Comparison of ENCODE assay signal across 1 cellular context in genomic region chr5:69091771-69092170, GRCh38.
TF ChIP-seq lines count a peak whose summit lies in the region.

No MANE protein-coding gene starts in this region.

TF ChIP-seq in K562, 482 proteins besides CTCF, POLR2A, EP300 and RAD21 (continued from another document):
- TF ChIP-seq BCLAF1 (IDR thresholded peaks at IDR 0.05; ENCODE audit: borderline replicate concordance in 1 of 2, control insufficient read depth in 1 of 2, low read depth in 2 of 2, low read length in 1 of 2) (no peak), PML (IDR thresholded peaks at IDR 0.05; ENCODE audit: low read length) (no peak), PURB (CRISPR knock-in tag; IDR thresholded peaks at IDR 0.05; ENCODE audit: low read depth) (no peak), ZNF449 (CRISPR knock-in tag; IDR thresholded peaks at IDR 0.05) (peak; percentile 70; the same call in 1 of the 2 replicates), DMBX1 (CRISPR knock-in tag; IDR thresholded peaks at IDR 0.05; ENCODE audit: borderline replicate concordance) (peak; percentile 93), HNRNPLL (IDR thresholded peaks at IDR 0.05; ENCODE audit: low read depth, low read length, poor library complexity, severe bottlenecking) (no peak), RUNX1 (IDR thresholded peaks at IDR 0.05; ENCODE audit: low read depth) (no peak), NR4A1 (CRISPR knock-in tag; IDR thresholded peaks at IDR 0.05) (no peak), NR4A1 (tag; IDR thresholded peaks at IDR 0.05) (peak; percentile 91), CREB3 (tag; conservative IDR thresholded peaks at IDR 0.05; ENCODE audit: low read depth) (peak; percentile 57; the same call in 1 of the 2 replicates), POU5F1 (IDR thresholded peaks at IDR 0.05; ENCODE audit: borderline replicate concordance, low read depth, low read length, partially characterized antibody) (no peak), ZNF583 (CRISPR knock-in tag; IDR thresholded peaks at IDR 0.05) (peak; percentile 53; the same call in 1 of the 2 replicates), ZNF695 (CRISPR knock-in tag; IDR thresholded peaks at IDR 0.05) (0 out of 2 replicates have a peak, but pooled peaks have one; percentile 54), ZSCAN29 (IDR thresholded peaks at IDR 0.05) (no peak)
- TF ChIP-seq, protein P1, sequence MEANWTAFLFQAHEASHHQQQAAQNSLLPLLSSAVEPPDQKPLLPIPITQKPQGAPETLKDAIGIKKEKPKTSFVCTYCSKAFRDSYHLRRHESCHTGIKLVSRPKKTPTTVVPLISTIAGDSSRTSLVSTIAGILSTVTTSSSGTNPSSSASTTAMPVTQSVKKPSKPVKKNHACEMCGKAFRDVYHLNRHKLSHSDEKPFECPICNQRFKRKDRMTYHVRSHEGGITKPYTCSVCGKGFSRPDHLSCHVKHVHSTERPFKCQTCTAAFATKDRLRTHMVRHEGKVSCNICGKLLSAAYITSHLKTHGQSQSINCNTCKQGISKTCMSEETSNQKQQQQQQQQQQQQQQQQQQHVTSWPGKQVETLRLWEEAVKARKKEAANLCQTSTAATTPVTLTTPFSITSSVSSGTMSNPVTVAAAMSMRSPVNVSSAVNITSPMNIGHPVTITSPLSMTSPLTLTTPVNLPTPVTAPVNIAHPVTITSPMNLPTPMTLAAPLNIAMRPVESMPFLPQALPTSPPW (CRISPR knock-in tag; IDR thresholded peaks at IDR 0.05): no peak
- TF ChIP-seq, protein P2, sequence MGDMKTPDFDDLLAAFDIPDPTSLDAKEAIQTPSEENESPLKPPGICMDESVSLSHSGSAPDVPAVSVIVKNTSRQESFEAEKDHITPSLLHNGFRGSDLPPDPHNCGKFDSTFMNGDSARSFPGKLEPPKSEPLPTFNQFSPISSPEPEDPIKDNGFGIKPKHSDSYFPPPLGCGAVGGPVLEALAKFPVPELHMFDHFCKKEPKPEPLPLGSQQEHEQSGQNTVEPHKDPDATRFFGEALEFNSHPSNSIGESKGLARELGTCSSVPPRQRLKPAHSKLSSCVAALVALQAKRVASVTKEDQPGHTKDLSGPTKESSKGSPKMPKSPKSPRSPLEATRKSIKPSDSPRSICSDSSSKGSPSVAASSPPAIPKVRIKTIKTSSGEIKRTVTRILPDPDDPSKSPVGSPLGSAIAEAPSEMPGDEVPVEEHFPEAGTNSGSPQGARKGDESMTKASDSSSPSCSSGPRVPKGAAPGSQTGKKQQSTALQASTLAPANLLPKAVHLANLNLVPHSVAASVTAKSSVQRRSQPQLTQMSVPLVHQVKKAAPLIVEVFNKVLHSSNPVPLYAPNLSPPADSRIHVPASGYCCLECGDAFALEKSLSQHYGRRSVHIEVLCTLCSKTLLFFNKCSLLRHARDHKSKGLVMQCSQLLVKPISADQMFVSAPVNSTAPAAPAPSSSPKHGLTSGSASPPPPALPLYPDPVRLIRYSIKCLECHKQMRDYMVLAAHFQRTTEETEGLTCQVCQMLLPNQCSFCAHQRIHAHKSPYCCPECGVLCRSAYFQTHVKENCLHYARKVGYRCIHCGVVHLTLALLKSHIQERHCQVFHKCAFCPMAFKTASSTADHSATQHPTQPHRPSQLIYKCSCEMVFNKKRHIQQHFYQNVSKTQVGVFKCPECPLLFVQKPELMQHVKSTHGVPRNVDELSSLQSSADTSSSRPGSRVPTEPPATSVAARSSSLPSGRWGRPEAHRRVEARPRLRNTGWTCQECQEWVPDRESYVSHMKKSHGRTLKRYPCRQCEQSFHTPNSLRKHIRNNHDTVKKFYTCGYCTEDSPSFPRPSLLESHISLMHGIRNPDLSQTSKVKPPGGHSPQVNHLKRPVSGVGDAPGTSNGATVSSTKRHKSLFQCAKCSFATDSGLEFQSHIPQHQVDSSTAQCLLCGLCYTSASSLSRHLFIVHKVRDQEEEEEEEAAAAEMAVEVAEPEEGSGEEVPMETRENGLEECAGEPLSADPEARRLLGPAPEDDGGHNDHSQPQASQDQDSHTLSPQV (IDR thresholded peaks at IDR 0.05): peak; percentile 63
- TF ChIP-seq, protein P3, sequence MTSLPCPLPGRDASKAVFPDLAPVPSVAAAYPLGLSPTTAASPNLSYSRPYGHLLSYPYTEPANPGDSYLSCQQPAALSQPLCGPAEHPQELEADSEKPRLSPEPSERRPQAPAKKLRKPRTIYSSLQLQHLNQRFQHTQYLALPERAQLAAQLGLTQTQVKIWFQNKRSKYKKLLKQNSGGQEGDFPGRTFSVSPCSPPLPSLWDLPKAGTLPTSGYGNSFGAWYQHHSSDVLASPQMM (CRISPR knock-in tag; IDR thresholded peaks at IDR 0.05): no peak
- TF ChIP-seq, protein P4, sequence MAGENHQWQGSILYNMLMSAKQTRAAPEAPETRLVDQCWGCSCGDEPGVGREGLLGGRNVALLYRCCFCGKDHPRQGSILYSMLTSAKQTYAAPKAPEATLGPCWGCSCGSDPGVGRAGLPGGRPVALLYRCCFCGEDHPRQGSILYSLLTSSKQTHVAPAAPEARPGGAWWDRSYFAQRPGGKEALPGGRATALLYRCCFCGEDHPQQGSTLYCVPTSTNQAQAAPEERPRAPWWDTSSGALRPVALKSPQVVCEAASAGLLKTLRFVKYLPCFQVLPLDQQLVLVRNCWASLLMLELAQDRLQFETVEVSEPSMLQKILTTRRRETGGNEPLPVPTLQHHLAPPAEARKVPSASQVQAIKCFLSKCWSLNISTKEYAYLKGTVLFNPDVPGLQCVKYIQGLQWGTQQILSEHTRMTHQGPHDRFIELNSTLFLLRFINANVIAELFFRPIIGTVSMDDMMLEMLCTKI (IDR thresholded peaks at IDR 0.05; ENCODE audit: partially characterized antibody): no peak
